17 cellular contexts compared by ENCODE assay signal in genomic region chr7:36565792-36566356, GRCh38.
DNase-seq lines count a peak whose midpoint lies in the region; ATAC-seq and TF ChIP-seq lines count a peak whose summit lies in the region.
"Had no signal": no experiment of that assay in that cellular context is flagged by ENCODE, and none has a peak within 500 bp of the region (broad histone marks: within the 10 kb centered on the region; RNA-seq: fewer than 3 reads in every experiment).

No MANE protein-coding gene starts in this region.

- DNase-seq in SIG-M5 treated with dmso at 0.1 percent for 504 hours (lab: John Stamatoyannopoulos, UW; ENCODE audit: unreplicated experiment) (peak; percentile 32), SIG-M5 (lab: John Stamatoyannopoulos, UW) (no peak), NOMO-1 treated with DMSO at 0.1 percent for 48 hours (lab: John Stamatoyannopoulos, UW; ENCODE audit: unreplicated experiment) (peak; percentile 58), fibroblast of gingiva (ENCODE audit: low read depth) (peak; percentile 33), NCI-H187 treated with DMSO at 0.1 percent for 48 hours (lab: John Stamatoyannopoulos, UW) (no peak), RKO (ENCODE audit: low spot score) (no peak)
- DNase-seq: cerebellar nuclear complex; foreskin melanocyte; Karpas-422; NCI-H1417 treated with DMSO at 0.1 percent for 48 hours; occipital lobe; stimulated activated naive CD8-positive, alpha-beta T cell treated with anti-CD3 and anti-CD28 coated beads, Interleukin-15, Interleukin-2, amounts not matched to agents 100 U/mL and 50 U/mL, for 24 hours; T-helper 2 cell had no signal

- H3K9me3 ChIP-seq in neutrophil, result no peaks in the 10 kb centered on the region
- H3K9me3 ChIP-seq: right atrium auricular region had no signal

- peaks cover 97 to 98% of the 10 kb centered on the region in 2 experiments for H3K4me1 ChIP-seq in neutrophil (ENCODE audit: control insufficient read depth in 1 of 2, insufficient read depth in 1 of 2, low read depth in 1 of 2, low read length in 1 of 2)

- H3K36me3 ChIP-seq in neutrophil, result peaks cover 17% of the 10 kb centered on the region
- H3K36me3 ChIP-seq: right atrium auricular region had no signal

- no peaks in the 10 kb centered on the region for H3K27me3 ChIP-seq in neutrophil
- H3K27me3 ChIP-seq: right atrium auricular region had no signal

- ATAC-seq in GM19328 (IDR thresholded peaks at IDR 0.05; ENCODE audit: unreplicated experiment), result no peak
- ATAC-seq: Right ventricle myocardium inferior; stimulated activated naive CD8-positive, alpha-beta T cell treated with anti-CD3 and anti-CD28 coated beads, Interleukin-15, Interleukin-2, amounts not matched to agents 100 U/mL and 50 U/mL, for 24 hours had no signal

- H3K4me3 ChIP-seq in neutrophil (ENCODE audit: low read depth in 1 of 2, low read length in 1 of 2), result peak overlapping the region; percentile 6 to 35
- H3K4me3 ChIP-seq: right atrium auricular region had no signal

- TF ChIP-seq CTCF in neutrophil (IDR thresholded peaks at IDR 0.05), result no peak

- H3K27ac ChIP-seq in neutrophil, result peak overlapping the region; percentile 91
- H3K27ac ChIP-seq: right atrium auricular region had no signal

Comparison
In these comparisons a context has a peak if more than half of its experiments do, and no peak if none do; other contexts are left out.
1. DNase-seq: peak in SIG-M5 treated with dmso at 0.1 percent for 504 hours (single experiment), NOMO-1 treated with DMSO at 0.1 percent for 48 hours (single experiment) and fibroblast of gingiva (single experiment); none in SIG-M5 (single experiment), NCI-H187 treated with DMSO at 0.1 percent for 48 hours (single experiment) and RKO (single experiment).